13 cellular contexts compared by ENCODE assay signal in the genomic region with DNA sequence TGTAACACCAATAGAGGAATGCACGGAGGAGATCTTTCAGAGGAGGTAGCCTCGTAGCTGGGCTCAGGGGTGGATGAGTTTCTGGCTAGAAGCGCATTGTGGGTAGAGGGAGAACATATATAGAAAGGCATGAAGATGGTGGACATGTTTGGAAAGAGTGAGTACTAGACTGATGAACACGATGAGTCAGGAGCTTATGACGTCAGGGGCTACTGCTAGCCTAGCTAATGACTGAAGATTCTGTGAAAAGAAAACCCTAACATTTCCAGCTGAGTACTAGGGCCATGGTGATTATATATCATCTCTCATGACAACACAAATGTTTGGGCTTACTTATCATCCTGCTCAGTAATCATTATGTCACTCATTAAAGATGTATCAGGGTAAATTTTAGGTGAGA. TPM values are rescaled to one million over a fixed set of nuclear protein-coding genes. Genes with fewer than 3 reads are reported as not detected.
DNase-seq lines count a peak whose midpoint lies in the region; ATAC-seq and TF ChIP-seq lines count a peak whose summit lies in the region.
"Had no signal": no experiment of that assay in that cellular context is flagged by ENCODE, and none has a peak within 500 bp of the region (broad histone marks: within the 10 kb centered on the region; RNA-seq: fewer than 3 reads in every experiment).

No MANE protein-coding gene starts in this region.

- H3K36me3 ChIP-seq in A673 (ENCODE audit: insufficient read depth, low read length, poor library complexity, severe bottlenecking), result no peaks in the 10 kb centered on the region
- H3K36me3 ChIP-seq: ovary had no signal

- no TSS peak for BruUV-seq in A673 (replicated peaks; lab: Mats Ljungman, UMichigan)

- CTCF ChIA-PET in A673 (lab: Charles Lee), result no interaction called here

- intact Hi-C loops in A673 (cut with micrococcal nuclease; ENCODE audit: unreplicated experiment), result no loop called here
- intact Hi-C loops in left colon (cut with DNase I, micrococcal nuclease), result no loop called here

- no peak for TF ChIP-seq CTCF in A673 (conservative IDR thresholded peaks at IDR 0.05; ENCODE audit: low read depth, low read length)
- no peak for TF ChIP-seq CTCF in foreskin fibroblast (IDR thresholded peaks at IDR 0.05; ENCODE audit: low read depth, low read length)

- POLR2A ChIA-PET in A673 (lab: Charles Lee; ENCODE audit: low non-redundant PET), result no interaction called here

- H3K4me1 ChIP-seq in A673 (ENCODE audit: insufficient read depth, low read length, poor library complexity, severe bottlenecking), result no peaks in the 10 kb centered on the region

- no peak overlapping the region for H3K27ac ChIP-seq in A673 (ENCODE audit: low read depth, low read length, poor library complexity, severe bottlenecking)
- H3K27ac ChIP-seq: ovary had no signal

- DNase-seq in A673 (ENCODE audit: low spot score) (peak; percentile 16), HS-27A (ENCODE audit: low read depth) (peak; percentile 49), foreskin fibroblast (peak; percentile 14 to 36), left colon (no peak), middle frontal gyrus (ENCODE audit: extremely low spot score, low spot score) (no peak), GF-D8 (lab: John Stamatoyannopoulos, UW) (no peak)
- DNase-seq in activated T-cell treated with anti-CD3 and anti-CD28 coated beads, Interleukin-2, amount 50 U/mL, for 48 hours, result peak; percentile 55 to 69
- DNase-seq: effector memory CD8-positive, alpha-beta T cell; GOT3; NCI-H2107; ovary had no signal

- H3K9me3 ChIP-seq in A673 (ENCODE audit: low read depth, low read length, poor library complexity, severe bottlenecking), result no peaks in the 10 kb centered on the region
- H3K9me3 ChIP-seq: ovary had no signal

- H3K4me3 ChIP-seq in A673 (ENCODE audit: low read depth, low read length, poor library complexity, severe bottlenecking) (no peak overlapping the region), foreskin fibroblast (ENCODE audit: low read depth in 1 of 2, low read length in 2 of 2) (no peak overlapping the region)
- H3K4me3 ChIP-seq: ovary had no signal

- H3K27me3 ChIP-seq in A673 (replicated peaks; ENCODE audit: insufficient read depth, low read depth, low read length, poor library complexity), result peaks cover 6% of the 10 kb centered on the region
- H3K27me3 ChIP-seq: ovary had no signal

- ATAC-seq in left colon, result no peak
- ATAC-seq in GM19395 (IDR thresholded peaks at IDR 0.05; ENCODE audit: unreplicated experiment), result no peak
- ATAC-seq: effector memory CD8-positive, alpha-beta T cell had no signal

RNA-seq across cellular contexts. Expression of gene IL1RN, which starts 22.4 kb away (rescaled TPM):
- total RNA-seq in A673 (2021) (not detected in 2 replicates), left colon (10 to 100 TPM in 1 of 2 donors, 1 to 10 TPM in 1; 2.6 to 15.7 TPM)

RNA-seq across cellular contexts. Expression of gene IL1F10, which starts 37.3 kb away (rescaled TPM):
- total RNA-seq in A673 (2021) (not detected in 2 replicates), left colon (not detected)
- total RNA-seq: activated CD8-positive, alpha-beta memory T cell treated with anti-CD3 and anti-CD28 coated beads for 36 hours; ovary had no signal

RNA-seq across cellular contexts. Expression of gene IL36RN, which starts 46.0 kb away (rescaled TPM):
- not detected in 2 replicates for total RNA-seq in A673 (2021)
- total RNA-seq in left colon, result not detected
- total RNA-seq: activated CD8-positive, alpha-beta memory T cell treated with anti-CD3 and anti-CD28 coated beads for 36 hours; ovary had no signal

RNA-seq across cellular contexts. Expression of gene IL36B, which starts 52.4 kb away (rescaled TPM):
- total RNA-seq in A673 (2021) (not detected in 2 replicates), left colon (not detected)
- total RNA-seq: activated CD8-positive, alpha-beta memory T cell treated with anti-CD3 and anti-CD28 coated beads for 36 hours; ovary had no signal

Comparison
In these comparisons a context has a peak if more than half of its experiments do, and no peak if none do; other contexts are left out.
1. DNase-seq: peak in A673 (single experiment), HS-27A (single experiment), activated T-cell treated with anti-CD3 and anti-CD28 coated beads, Interleukin-2, amount 50 U/mL, for 48 hours (2 of 2) and foreskin fibroblast (2 of 2); none in left colon (0 of 2), middle frontal gyrus (single experiment) and GF-D8 (single experiment).